10 cellular contexts compared by ENCODE assay signal in genomic region chr1:37483785-37484184, GRCh38. TPM values are rescaled to one million over a fixed set of nuclear protein-coding genes. Genes with fewer than 3 reads are reported as not detected.
DNase-seq lines count a peak whose midpoint lies in the region; ATAC-seq and TF ChIP-seq lines count a peak whose summit lies in the region.
"Had no signal": no experiment of that assay in that cellular context is flagged by ENCODE, and none has a peak within 500 bp of the region (broad histone marks: within the 10 kb centered on the region; RNA-seq: fewer than 3 reads in every experiment).

No MANE protein-coding gene starts in this region.

- H4K20me1 ChIP-seq in smooth muscle cell (ENCODE audit: low read depth), result peaks cover 47% of the 10 kb centered on the region

- intact Hi-C loops in activated CD4-positive, alpha-beta T cell treated with anti-CD3 and anti-CD28 coated beads for 36 hours (cut with DNase I, micrococcal nuclease), result no loop called here
- intact Hi-C loops in activated CD4-positive, alpha-beta T cell treated with anti-CD3 and anti-CD28 coated beads, Interleukin-2, amount 10 ng/mL, durations not matched to agents 24 days and 14 days (cut with micrococcal nuclease), result no loop called here

- 94% methylated on average over 15 of the region's 15 CpGs for WGBS in smooth muscle cell (ENCODE audit: low lambda C conversion rate)

- peaks cover 6% of the 10 kb centered on the region for H3K4me1 ChIP-seq in smooth muscle cell (ENCODE audit: low read depth)

- no peaks in the 10 kb centered on the region for H3K27me3 ChIP-seq in smooth muscle cell (ENCODE audit: low read depth)

- DNase-seq in activated CD4-positive, alpha-beta T cell treated with anti-CD3 and anti-CD28 coated beads for 36 hours, result no peak
- DNase-seq in activated CD4-positive, alpha-beta T cell treated with anti-CD3 and anti-CD28 coated beads, Interleukin-2, amount 10 ng/mL, durations not matched to agents 24 days and 14 days, result no peak
- DNase-seq in RWPE1 (ENCODE audit: low spot score) (no peak), epithelial cell of prostate (ENCODE audit: low read depth, low spot score) (no peak), smooth muscle cell (lab: John Stamatoyannopoulos, UW; ENCODE audit: unreplicated experiment) (no peak), caudate nucleus (lab: John Stamatoyannopoulos, UW) (no peak), dedifferentiated amniotic fluid mesenchymal stem cell (ENCODE audit: extremely low spot score) (no peak)
- no peak for DNase-seq in activated effector memory CD4-positive, alpha-beta T cell treated with anti-CD3 and anti-CD28 coated beads, Interleukin-2, amount 50 U/mL, for 16 hours
- DNase-seq: OCI-M1 had no signal

- no peak for ATAC-seq in activated CD4-positive, alpha-beta T cell treated with anti-CD3 and anti-CD28 coated beads for 36 hours
- ATAC-seq: right cardiac atrium had no signal

- TF ChIP-seq CTCF in RWPE1 (conservative IDR thresholded peaks at IDR 0.05; ENCODE audit: low read depth) (no peak), smooth muscle cell (IDR thresholded peaks at IDR 0.05; ENCODE audit: borderline replicate concordance, insufficient read depth, poor library complexity, severe bottlenecking) (no peak)

- CTCF ChIA-PET in activated CD4-positive, alpha-beta T cell treated with anti-CD3 and anti-CD28 coated beads for 36 hours (lab: Charles Lee), result interaction anchor here (4.6 to 4.7 kb wide), 2 partner anchors 13 to 29 kb away, joined by 43 to 194 read pairs; no protein-coding TSS in a partner anchor
- CTCF ChIA-PET in RWPE1 (lab: Yijun Ruan, JAX), result no interaction called here

- H3K79me2 ChIP-seq in smooth muscle cell (ENCODE audit: low read depth), result peaks cover 12% of the 10 kb centered on the region

- H3K4me1 Mint-ChIP-seq in activated CD4-positive, alpha-beta T cell treated with anti-CD3 and anti-CD28 coated beads for 36 hours, result peaks cover 35% of the 10 kb centered on the region
- peaks cover 37% of the 10 kb centered on the region for H3K4me1 Mint-ChIP-seq in activated CD4-positive, alpha-beta T cell treated with anti-CD3 and anti-CD28 coated beads, Interleukin-2, amount 10 ng/mL, durations not matched to agents 24 days and 14 days

- no peaks in the 10 kb centered on the region for H3K36me3 ChIP-seq in smooth muscle cell (ENCODE audit: low read depth)

- no peaks in the 10 kb centered on the region for H3K9me3 ChIP-seq in smooth muscle cell (replicated peaks; ENCODE audit: low read depth)

- peaks cover 15% of the 10 kb centered on the region for H3F3A ChIP-seq in smooth muscle cell (ENCODE audit: low read depth)

- POLR2A ChIA-PET in activated CD4-positive, alpha-beta T cell treated with anti-CD3 and anti-CD28 coated beads for 36 hours (lab: Charles Lee), result no interaction called here
- POLR2A ChIA-PET in RWPE1 (lab: Yijun Ruan, JAX; ENCODE audit: low non-redundant PET), result interaction anchor here (3.5 kb wide), 1 partner anchor 8 kb away, joined by 19 read pairs; the partner anchor contains the start of gene ZC3H12A

- peak overlapping the region; percentile 100 for H3K27ac ChIP-seq in RWPE1
- peak overlapping the region; percentile 99 for H3K27ac ChIP-seq in epithelial cell of prostate
- peak overlapping the region; percentile 5 for H3K27ac ChIP-seq in smooth muscle cell (ENCODE audit: low read depth)
- no peak overlapping the region for H3K27ac ChIP-seq in caudate nucleus (ENCODE audit: low read depth, low read length)

- H3K4me3 ChIP-seq in smooth muscle cell, result no peak overlapping the region

- H3K27me3 Mint-ChIP-seq in activated CD4-positive, alpha-beta T cell treated with anti-CD3 and anti-CD28 coated beads for 36 hours, result no peaks in the 10 kb centered on the region
- H3K27me3 Mint-ChIP-seq in activated CD4-positive, alpha-beta T cell treated with anti-CD3 and anti-CD28 coated beads, Interleukin-2, amount 10 ng/mL, durations not matched to agents 24 days and 14 days, result no peaks in the 10 kb centered on the region

- H3K36me3 Mint-ChIP-seq in activated CD4-positive, alpha-beta T cell treated with anti-CD3 and anti-CD28 coated beads for 36 hours (ENCODE audit: low read depth), result peaks cover 54% of the 10 kb centered on the region
- peaks cover 56% of the 10 kb centered on the region for H3K36me3 Mint-ChIP-seq in activated CD4-positive, alpha-beta T cell treated with anti-CD3 and anti-CD28 coated beads, Interleukin-2, amount 10 ng/mL, durations not matched to agents 24 days and 14 days (ENCODE audit: low read depth)

- peak overlapping the region; percentile 8 for H3K27ac Mint-ChIP-seq in activated CD4-positive, alpha-beta T cell treated with anti-CD3 and anti-CD28 coated beads for 36 hours
- no peak overlapping the region for H3K27ac Mint-ChIP-seq in activated CD4-positive, alpha-beta T cell treated with anti-CD3 and anti-CD28 coated beads, Interleukin-2, amount 10 ng/mL, durations not matched to agents 24 days and 14 days

- H3K9me3 Mint-ChIP-seq in activated CD4-positive, alpha-beta T cell treated with anti-CD3 and anti-CD28 coated beads for 36 hours (ENCODE audit: low read depth), result no peaks in the 10 kb centered on the region
- H3K9me3 Mint-ChIP-seq in activated CD4-positive, alpha-beta T cell treated with anti-CD3 and anti-CD28 coated beads, Interleukin-2, amount 10 ng/mL, durations not matched to agents 24 days and 14 days, result no peaks in the 10 kb centered on the region

- no peak overlapping the region for H2AFZ ChIP-seq in smooth muscle cell (ENCODE audit: low read depth)

- H3K4me2 ChIP-seq in smooth muscle cell, result no peak overlapping the region

- H3K4me3 Mint-ChIP-seq in activated CD4-positive, alpha-beta T cell treated with anti-CD3 and anti-CD28 coated beads for 36 hours, result no peak overlapping the region
- H3K4me3 Mint-ChIP-seq in activated CD4-positive, alpha-beta T cell treated with anti-CD3 and anti-CD28 coated beads, Interleukin-2, amount 10 ng/mL, durations not matched to agents 24 days and 14 days, result no peak overlapping the region

- H3K9ac ChIP-seq in smooth muscle cell (ENCODE audit: low read depth), result no peak overlapping the region

RNA-seq across cellular contexts. Expression of gene ZC3H12A, which starts 9.4 kb away (rescaled TPM):
- 10 to 100 TPM; 29.7 to 31.2 TPM for total RNA-seq in activated CD4-positive, alpha-beta T cell treated with anti-CD3 and anti-CD28 coated beads for 36 hours
- total RNA-seq in activated CD4-positive, alpha-beta T cell treated with anti-CD3 and anti-CD28 coated beads, Interleukin-2, amount 10 ng/mL, durations not matched to agents 24 days and 14 days, result 39.3 and 40.4 TPM in 2 replicates
- total RNA-seq in smooth muscle cell, result 13.2 and 21.3 TPM in 2 replicates
- 29.6 and 35.8 TPM in 2 replicates for polyA plus RNA-seq in smooth muscle cell

RNA-seq across cellular contexts. Expression of gene MEAF6, which starts 30.8 kb away (rescaled TPM):
- total RNA-seq in activated CD4-positive, alpha-beta T cell treated with anti-CD3 and anti-CD28 coated beads for 36 hours, result 10 to 100 TPM; 66.8 to 72.2 TPM
- 94.4 and 95.6 TPM in 2 replicates for total RNA-seq in activated CD4-positive, alpha-beta T cell treated with anti-CD3 and anti-CD28 coated beads, Interleukin-2, amount 10 ng/mL, durations not matched to agents 24 days and 14 days
- 65.1 and 87.6 TPM in 2 replicates for total RNA-seq in smooth muscle cell
- polyA plus RNA-seq in smooth muscle cell, result 58.8 and 60.7 TPM in 2 replicates
